ENCODE assay signal across 21 cellular contexts in the genomic region with DNA sequence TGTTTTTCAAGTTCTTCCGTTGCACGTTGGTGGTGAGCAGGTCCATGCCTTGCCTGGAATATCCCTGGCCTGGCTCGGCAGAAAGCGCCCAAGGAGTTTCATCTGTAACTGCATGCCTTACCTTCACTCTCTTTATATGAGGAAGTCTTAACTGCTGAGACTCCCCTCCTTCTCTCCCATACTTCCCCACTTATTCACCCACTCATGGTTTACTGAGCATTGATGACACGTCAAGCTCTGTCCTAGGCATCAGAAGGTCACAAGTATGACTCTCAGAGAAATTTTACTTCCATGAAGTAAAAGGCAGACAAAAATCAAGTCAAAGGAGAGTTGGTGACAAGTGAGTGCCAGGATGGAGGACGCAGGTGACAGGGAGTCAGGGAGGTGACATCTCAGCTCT.
A peak's percentile ranks its signal among the peaks of the same experiment; 100 is the strongest.
DNase-seq lines count a peak whose midpoint lies in the region; ATAC-seq, FAIRE-seq and TF ChIP-seq lines count a peak whose summit lies in the region.
"Had no signal": no experiment of that assay in that cellular context is flagged by ENCODE, and none has a peak within 500 bp of the region (broad histone marks: within the 10 kb centered on the region; RNA-seq: fewer than 3 reads in every experiment).

No MANE protein-coding gene starts in this region.

- H3K27me3 ChIP-seq in Panc1 (ENCODE audit: control insufficient read depth, insufficient read depth, low read length) (no peaks in the 10 kb centered on the region), osteoblast (ENCODE audit: insufficient read depth, low read length) (no peaks in the 10 kb centered on the region), gastrocnemius medialis (no peaks in the 10 kb centered on the region), A673 (replicated peaks; ENCODE audit: insufficient read depth, low read depth, low read length, poor library complexity) (no peaks in the 10 kb centered on the region)

- H3K36me3 ChIP-seq in Panc1 (ENCODE audit: control insufficient read depth, insufficient read depth, low read length), result peaks cover 5% of the 10 kb centered on the region; the same call in 1 of the 2 replicates
- H3K36me3 ChIP-seq in osteoblast (ENCODE audit: insufficient read depth, low read length), result no peaks in the 10 kb centered on the region
- H3K36me3 ChIP-seq in gastrocnemius medialis, result no peaks in the 10 kb centered on the region
- H3K36me3 ChIP-seq in A673 (ENCODE audit: insufficient read depth, low read length, poor library complexity, severe bottlenecking), result no peaks in the 10 kb centered on the region

- CTCF ChIA-PET in A549 (lab: Yijun Ruan, JAX), result interaction anchor here (1.5 kb wide), 1 partner anchor 8 kb away, joined by 4 read pairs; no protein-coding TSS in a partner anchor
- CTCF ChIA-PET in Panc1 (lab: Charles Lee), result no interaction called here
- CTCF ChIA-PET in A673 (lab: Charles Lee), result no interaction called here

- intact Hi-C loops in Panc1 (cut with micrococcal nuclease; ENCODE audit: unreplicated experiment) (no loop called here), gastrocnemius medialis (cut with DNase I; ENCODE audit: low total_unique reads) (no loop called here), A673 (cut with micrococcal nuclease; ENCODE audit: unreplicated experiment) (no loop called here)

- TF ChIP-seq EP300 in A549 (IDR thresholded peaks at IDR 0.05), result no peak

- FAIRE-seq in A549 (lab: Jason Lieb, UNC), result no peak
- FAIRE-seq: A204.1, G401.6, GM12892, H1 had no signal

- H3K79me2 ChIP-seq in osteoblast (ENCODE audit: insufficient read depth, low read length), result no peaks in the 10 kb centered on the region

- POLR2A ChIA-PET in A549 (lab: Yijun Ruan, JAX), result no interaction called here
- POLR2A ChIA-PET in Panc1 (lab: Charles Lee), result interaction anchor here (0.6 kb wide), 1 partner anchor 19 kb away, joined by 3 read pairs; no protein-coding TSS in a partner anchor
- POLR2A ChIA-PET in A673 (lab: Charles Lee; ENCODE audit: low non-redundant PET), result no interaction called here

- DNase-seq in A549 (ENCODE audit: low read depth in 1 of 2, low spot score in 1 of 2) (no peak), Panc1 (ENCODE audit: low read depth, low spot score) (no peak), osteoblast (ENCODE audit: insufficient read length, low spot score, missing footprints) (peak; percentile 19), gastrocnemius medialis (no peak), A673 (ENCODE audit: low spot score) (no peak), cerebellar nuclear complex (lab: John Stamatoyannopoulos, UW) (no peak), NCI-H1930 (lab: John Stamatoyannopoulos, UW) (no peak)
- DNase-seq: C1 segment of cervical spinal cord; Caco-2; CD4-positive, CD25-positive, alpha-beta regulatory T cell; CD8-positive, alpha-beta T cell; DMS153; DND-41; GM23248; H7; HCEC 1CT had no signal

- H3K9me3 ChIP-seq in A549, result 0 out of 3 replicates have a peak, but pooled peaks cover 3% of the 10 kb centered on the region
- H3K9me3 ChIP-seq in Panc1 (ENCODE audit: control insufficient read depth, insufficient read depth, low read depth, low read length), result no peaks in the 10 kb centered on the region
- no peaks in the 10 kb centered on the region for H3K9me3 ChIP-seq in osteoblast (ENCODE audit: low read depth, low read length)
- no peaks in the 10 kb centered on the region for H3K9me3 ChIP-seq in gastrocnemius medialis
- no peaks in the 10 kb centered on the region for H3K9me3 ChIP-seq in A673 (ENCODE audit: low read depth, low read length, poor library complexity, severe bottlenecking)
- H3K9me3 ChIP-seq: Caco-2 had no signal

- H3K4me3 ChIP-seq in A549, result no peak overlapping the region
- H3K4me3 ChIP-seq in Panc1 (ENCODE audit: low read depth in 2 of 2, low read length in 2 of 2), result no peak overlapping the region
- no peak overlapping the region for H3K4me3 ChIP-seq in osteoblast (ENCODE audit: insufficient read depth, low read length)
- H3K4me3 ChIP-seq in gastrocnemius medialis, result no peak overlapping the region
- H3K4me3 ChIP-seq in A673 (ENCODE audit: low read depth, low read length, poor library complexity, severe bottlenecking), result no peak overlapping the region
- H3K4me3 ChIP-seq: GM23248 had no signal

- H3K4me2 ChIP-seq in A549 (peak overlapping the region; percentile 69), osteoblast (ENCODE audit: insufficient read depth, low read length) (no peak overlapping the region)

- ATAC-seq in A549 (no peak), Panc1 (no peak), gastrocnemius medialis (no peak), GM19397 (IDR thresholded peaks at IDR 0.05; ENCODE audit: unreplicated experiment) (no peak)
- ATAC-seq: CD8-positive, alpha-beta T cell had no signal

- TF ChIP-seq CTCF in A549 (IDR thresholded peaks at IDR 0.05), result no peak
- no peak for TF ChIP-seq CTCF in Panc1 (IDR thresholded peaks at IDR 0.05)
- TF ChIP-seq CTCF in osteoblast (IDR thresholded peaks at IDR 0.05; ENCODE audit: extremely low read depth, low read depth, low read length), result no peak
- no peak for TF ChIP-seq CTCF in gastrocnemius medialis (IDR thresholded peaks at IDR 0.05 in 4 of 5, conservative IDR thresholded peaks at IDR 0.05 in 1 of 5)
- TF ChIP-seq CTCF in A673 (conservative IDR thresholded peaks at IDR 0.05; ENCODE audit: low read depth, low read length), result no peak

- TF ChIP-seq POLR2A in A549 (IDR thresholded peaks at IDR 0.05; ENCODE audit: low read length), result no peak
- TF ChIP-seq POLR2A in gastrocnemius medialis (IDR thresholded peaks at IDR 0.05), result no peak

- BruUV-seq in Panc1 (replicated peaks; lab: Mats Ljungman, UMichigan), result TSS peak; percentile 3
- BruUV-seq in A673 (replicated peaks; lab: Mats Ljungman, UMichigan), result no TSS peak

- H3K27ac ChIP-seq in A549 (peak overlapping the region; percentile 87 to 95), Panc1 (ENCODE audit: low read length) (peak overlapping the region; percentile 40), osteoblast (ENCODE audit: low read depth, low read length) (no peak overlapping the region), gastrocnemius medialis (peak overlapping the region; percentile 91 to 95 (median 92)), A673 (ENCODE audit: low read depth, low read length, poor library complexity, severe bottlenecking) (no peak overlapping the region)
- H3K27ac ChIP-seq: GM23248 had no signal

- no peaks in the 10 kb centered on the region for H4K20me1 ChIP-seq in osteoblast (ENCODE audit: insufficient read depth, low read length)

- WGBS in A549 (ENCODE audit: missing lambda C conversion rate), result 80% methylated on average over 6 of the region's 6 CpGs

- H2AFZ ChIP-seq in osteoblast (ENCODE audit: low read length), result no peak overlapping the region
- H2AFZ ChIP-seq: GM23248 had no signal

- no peak for TF ChIP-seq RAD21 in A549 (conservative IDR thresholded peaks at IDR 0.05 in 1 of 2, IDR thresholded peaks at IDR 0.05 in 1 of 2)

- H3K4me1 ChIP-seq in A549 (peaks cover 94% of the 10 kb centered on the region), Panc1 (ENCODE audit: control insufficient read depth, insufficient read depth, low read length) (peaks cover 38% of the 10 kb centered on the region), osteoblast (ENCODE audit: insufficient read depth, low read length) (no peaks in the 10 kb centered on the region), gastrocnemius medialis (peaks cover 41 to 45% of the 10 kb centered on the region in 2 donors), A673 (ENCODE audit: insufficient read depth, low read length, poor library complexity, severe bottlenecking) (no peaks in the 10 kb centered on the region)

- in situ Hi-C loops in Panc1 (cut with HindIII; ENCODE audit: low pct_unique_long_range_greater_than_20kb, low sequenced_read_pairs) (no loop called here), gastrocnemius medialis (cut with MboI; ENCODE audit: low sequenced_read_pairs in 4 of 4) (no loop called here)

TF ChIP-seq in A549, 52 proteins besides CTCF, POLR2A, EP300 and RAD21:
- TF ChIP-seq, protein P1, sequence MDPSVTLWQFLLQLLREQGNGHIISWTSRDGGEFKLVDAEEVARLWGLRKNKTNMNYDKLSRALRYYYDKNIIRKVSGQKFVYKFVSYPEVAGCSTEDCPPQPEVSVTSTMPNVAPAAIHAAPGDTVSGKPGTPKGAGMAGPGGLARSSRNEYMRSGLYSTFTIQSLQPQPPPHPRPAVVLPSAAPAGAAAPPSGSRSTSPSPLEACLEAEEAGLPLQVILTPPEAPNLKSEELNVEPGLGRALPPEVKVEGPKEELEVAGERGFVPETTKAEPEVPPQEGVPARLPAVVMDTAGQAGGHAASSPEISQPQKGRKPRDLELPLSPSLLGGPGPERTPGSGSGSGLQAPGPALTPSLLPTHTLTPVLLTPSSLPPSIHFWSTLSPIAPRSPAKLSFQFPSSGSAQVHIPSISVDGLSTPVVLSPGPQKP (IDR thresholded peaks at IDR 0.05; ENCODE audit: low read depth, low read length), result no peak
- TF ChIP-seq ZFP36 (IDR thresholded peaks at IDR 0.05; ENCODE audit: borderline replicate concordance, partially characterized antibody), result no peak
- TF ChIP-seq HOXA7 (CRISPR knock-in tag; IDR thresholded peaks at IDR 0.05), result no peak
- 0 out of 5 replicates have a peak, but pooled peaks of 1 of the 2 experiments have one; percentile 0 for TF ChIP-seq JUN (IDR thresholded peaks at IDR 0.05)

Comparison
In these comparisons a context has a peak if more than half of its experiments do, and no peak if none do; other contexts are left out.
1. H3K27ac ChIP-seq: peak in A549 (2 of 2), Panc1 (single experiment) and gastrocnemius medialis (4 of 4); none in osteoblast (single experiment) and A673 (single experiment).